ENCODE assay signal across 10 cellular contexts in genomic region chr2:124325667-124326425, GRCh38.
DNase-seq lines count a peak whose midpoint lies in the region; TF ChIP-seq lines count a peak whose summit lies in the region.
"Had no signal": no experiment of that assay in that cellular context is flagged by ENCODE, and none has a peak within 500 bp of the region (broad histone marks: within the 10 kb centered on the region; RNA-seq: fewer than 3 reads in every experiment).

No MANE protein-coding gene starts in this region.

- H3K27me3 ChIP-seq in smooth muscle cell (ENCODE audit: low read depth) (no peaks in the 10 kb centered on the region), Peyer's patch (no peaks in the 10 kb centered on the region)

- H4K20me1 ChIP-seq in smooth muscle cell (ENCODE audit: low read depth) = no peaks in the 10 kb centered on the region

- H3K4me1 Mint-ChIP-seq in chondrocyte (ENCODE audit: low read depth) = no peaks in the 10 kb centered on the region
- H3K4me1 Mint-ChIP-seq in activated CD4-positive, alpha-beta memory T cell treated with anti-CD3 and anti-CD28 coated beads for 36 hours (ENCODE audit: low read depth) = no peaks in the 10 kb centered on the region

- H3K4me1 ChIP-seq in smooth muscle cell (ENCODE audit: low read depth) = peaks cover 22% of the 10 kb centered on the region
- H3K4me1 ChIP-seq in Peyer's patch = no peaks in the 10 kb centered on the region

- 64% methylated on average over 3 of the region's 3 CpGs for WGBS in smooth muscle cell (ENCODE audit: low lambda C conversion rate)

- H3K4me3 ChIP-seq in smooth muscle cell (no peak overlapping the region), Peyer's patch (no peak overlapping the region)

- H3K9ac ChIP-seq in smooth muscle cell (ENCODE audit: low read depth) = no peak overlapping the region

- H3K36me3 ChIP-seq in smooth muscle cell (ENCODE audit: low read depth) = no peaks in the 10 kb centered on the region
- no peaks in the 10 kb centered on the region for H3K36me3 ChIP-seq in Peyer's patch

- POLR2A ChIA-PET in activated CD4-positive, alpha-beta memory T cell treated with anti-CD3 and anti-CD28 coated beads for 36 hours (lab: Charles Lee) = no interaction called here

- no peaks in the 10 kb centered on the region for H3K9me3 Mint-ChIP-seq in chondrocyte (ENCODE audit: low read depth)
- H3K9me3 Mint-ChIP-seq in activated CD4-positive, alpha-beta memory T cell treated with anti-CD3 and anti-CD28 coated beads for 36 hours = peaks cover 7% of the 10 kb centered on the region

- CTCF ChIA-PET in activated CD4-positive, alpha-beta memory T cell treated with anti-CD3 and anti-CD28 coated beads for 36 hours (lab: Charles Lee) = no interaction called here

- no peaks in the 10 kb centered on the region for H3K36me3 Mint-ChIP-seq in chondrocyte (ENCODE audit: low read depth)
- no peaks in the 10 kb centered on the region for H3K36me3 Mint-ChIP-seq in activated CD4-positive, alpha-beta memory T cell treated with anti-CD3 and anti-CD28 coated beads for 36 hours

- no peak overlapping the region for H3K4me3 Mint-ChIP-seq in chondrocyte (ENCODE audit: unreplicated experiment)
- no peak overlapping the region for H3K4me3 Mint-ChIP-seq in activated CD4-positive, alpha-beta memory T cell treated with anti-CD3 and anti-CD28 coated beads for 36 hours

- no peak overlapping the region for H3K27ac ChIP-seq in smooth muscle cell (ENCODE audit: low read depth)
- H3K27ac ChIP-seq in Peyer's patch = no peak overlapping the region

- intact Hi-C loops in posterior cingulate gyrus (cut with DNase I) = no loop called here
- intact Hi-C loops in activated CD4-positive, alpha-beta memory T cell treated with anti-CD3 and anti-CD28 coated beads for 36 hours (cut with micrococcal nuclease) = no loop called here

- DNase-seq in SHP77 treated with DMSO at 0.1 percent for 48 hours (lab: John Stamatoyannopoulos, UW) = peak; percentile 5
- DNase-seq in SHP77 (lab: John Stamatoyannopoulos, UW) = no peak
- peak; percentile 27 for DNase-seq in NCI-H2171 (lab: John Stamatoyannopoulos, UW)
- no peak for DNase-seq in chondrocyte (ENCODE audit: low spot score)
- no peak for DNase-seq in smooth muscle cell (lab: John Stamatoyannopoulos, UW; ENCODE audit: unreplicated experiment)
- DNase-seq in posterior cingulate gyrus = no peak
- no peak for DNase-seq in Peyer's patch
- DNase-seq in activated CD4-positive, alpha-beta memory T cell treated with anti-CD3 and anti-CD28 coated beads for 36 hours = no peak
- DNase-seq: GF-D8; stimulated activated CD4-positive, alpha-beta T cell treated with anti-CD3 and anti-CD28 coated beads, Interleukin-15, amount 100 ng/mL, for 24 hours had no signal

- no peaks in the 10 kb centered on the region for H3K79me2 ChIP-seq in smooth muscle cell (ENCODE audit: low read depth)

- H2AFZ ChIP-seq in smooth muscle cell (ENCODE audit: low read depth) = no peak overlapping the region

- no peak for TF ChIP-seq POLR2A in Peyer's patch (IDR thresholded peaks at IDR 0.05)

- TF ChIP-seq CTCF in chondrocyte (IDR thresholded peaks at IDR 0.05) (peak; percentile 44), smooth muscle cell (IDR thresholded peaks at IDR 0.05; ENCODE audit: borderline replicate concordance, insufficient read depth, poor library complexity, severe bottlenecking) (peak; percentile 34), Peyer's patch (IDR thresholded peaks at IDR 0.05) (no peak)

- H3K27me3 Mint-ChIP-seq in chondrocyte (ENCODE audit: low read depth) = peaks cover 6% of the 10 kb centered on the region
- H3K27me3 Mint-ChIP-seq in activated CD4-positive, alpha-beta memory T cell treated with anti-CD3 and anti-CD28 coated beads for 36 hours = no peaks in the 10 kb centered on the region

- H3K27ac Mint-ChIP-seq in chondrocyte (ENCODE audit: unreplicated experiment) = no peak overlapping the region
- H3K27ac Mint-ChIP-seq in activated CD4-positive, alpha-beta memory T cell treated with anti-CD3 and anti-CD28 coated beads for 36 hours = no peak overlapping the region

- H3F3A ChIP-seq in smooth muscle cell (ENCODE audit: low read depth) = no peaks in the 10 kb centered on the region

- H3K4me2 ChIP-seq in smooth muscle cell = no peak overlapping the region

- H3K9me3 ChIP-seq in smooth muscle cell (replicated peaks; ENCODE audit: low read depth) (no peaks in the 10 kb centered on the region), Peyer's patch (no peaks in the 10 kb centered on the region)

Comparison
In these comparisons a context has a peak if more than half of its experiments do, and no peak if none do; other contexts are left out.
1. DNase-seq: peak in SHP77 treated with DMSO at 0.1 percent for 48 hours (single experiment) and NCI-H2171 (single experiment); none in SHP77 (0 of 2), chondrocyte (single experiment), smooth muscle cell (single experiment), posterior cingulate gyrus (0 of 10), Peyer's patch (0 of 3) and activated CD4-positive, alpha-beta memory T cell treated with anti-CD3 and anti-CD28 coated beads for 36 hours (single experiment).
2. CTCF ChIP-seq: peak in chondrocyte (single experiment) and smooth muscle cell (single experiment); none in Peyer's patch (0 of 6).